In the genomic region with DNA sequence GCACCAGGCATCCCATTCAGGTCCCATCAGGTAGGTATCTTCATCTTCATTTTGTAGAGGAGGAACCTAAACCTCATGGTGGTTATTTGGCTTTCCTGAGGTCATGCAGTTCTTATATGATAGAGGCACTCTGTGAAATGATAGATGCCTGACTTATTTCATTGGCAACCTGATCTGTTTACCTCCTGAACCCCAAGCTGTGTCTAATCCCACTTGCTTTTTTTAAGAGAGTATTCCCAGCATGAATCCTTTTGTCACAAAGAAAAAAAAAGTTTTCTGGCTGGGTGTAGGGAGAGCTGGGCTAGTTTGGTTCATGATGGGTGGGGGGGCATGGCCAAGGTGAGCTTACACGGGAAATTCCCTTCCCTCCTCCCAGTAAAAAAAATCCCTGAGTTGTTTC, we compare ENCODE assay signal across 1 cellular context.
TF ChIP-seq lines count a peak whose summit lies in the region.

No MANE protein-coding gene starts in this region.

TF ChIP-seq in IMR-90, 13 proteins besides CTCF, POLR2A, EP300 and RAD21 (continued from another document):
- TF ChIP-seq BHLHE40 (IDR thresholded peaks at IDR 0.05; ENCODE audit: low read depth, low read length) (no peak), SMC3 (IDR thresholded peaks at IDR 0.05; ENCODE audit: low read depth, low read length) (no peak), MXI1 (IDR thresholded peaks at IDR 0.05; ENCODE audit: borderline replicate concordance, low read depth, low read length) (no peak), RFX5 (IDR thresholded peaks at IDR 0.05; ENCODE audit: low read depth, low read length) (no peak), CHD1 (IDR thresholded peaks at IDR 0.05; ENCODE audit: low read depth, low read length) (no peak), FOS (IDR thresholded peaks at IDR 0.05; ENCODE audit: low read depth, low read length) (no peak)
